In genomic region chr9:129553277-129553676, GRCh38 we compare ENCODE assay signal across 1 cellular context.
A peak's percentile ranks its signal among the peaks of the same experiment; 100 is the strongest.
TF ChIP-seq lines count a peak whose summit lies in the region.

No MANE protein-coding gene starts in this region.

TF ChIP-seq in A549, 52 proteins besides CTCF, POLR2A, EP300 and RAD21 (continued from another document):
- TF ChIP-seq HMGXB4 (CRISPR knock-in tag; IDR thresholded peaks at IDR 0.05; ENCODE audit: borderline replicate concordance) (no peak), MAX (IDR thresholded peaks at IDR 0.05) (0 out of 2 replicates have a peak, but pooled peaks have one; percentile 5), CBX2 (IDR thresholded peaks at IDR 0.05; ENCODE audit: borderline replicate concordance, low read depth) (no peak), BHLHE40 (IDR thresholded peaks at IDR 0.05; ENCODE audit: low read depth, low read length) (no peak)
TF ChIP-seq in A549: peak in this region for 1.
